Comparison of ENCODE assay signal across 8 cellular contexts in the genomic region with DNA sequence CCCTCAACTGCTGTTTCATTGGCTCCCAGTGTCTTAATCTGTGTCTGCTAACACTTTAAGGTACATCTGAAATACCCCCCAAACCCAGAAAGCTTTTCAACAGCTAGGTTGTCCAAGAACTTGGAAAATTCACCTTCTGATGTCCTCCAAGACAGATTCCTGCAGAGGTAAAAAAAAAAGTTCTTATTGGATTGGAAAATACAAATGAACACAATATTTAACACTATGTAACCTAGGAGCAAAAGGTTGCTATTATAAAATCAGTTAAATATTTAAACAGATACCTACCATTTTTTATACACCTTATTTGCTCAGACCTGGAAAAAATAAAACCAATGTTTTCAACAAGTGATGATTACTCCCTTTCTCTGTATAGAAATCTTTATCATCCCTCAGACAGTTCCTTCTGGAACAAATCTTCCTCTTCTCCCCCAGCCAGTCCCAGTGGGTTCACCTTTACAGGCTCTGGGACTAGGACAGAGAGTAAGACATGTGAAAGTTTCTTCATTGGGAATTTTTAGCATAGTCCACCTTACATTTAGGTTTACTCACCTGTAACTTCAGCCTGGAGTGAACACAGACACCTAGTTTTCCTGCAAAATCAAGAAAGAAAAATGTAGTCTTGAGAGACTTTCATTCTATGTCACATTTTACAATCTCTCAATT. TPM values are rescaled to one million over a fixed set of nuclear protein-coding genes. Genes with fewer than 3 reads are reported as not detected.
DNase-seq lines count a peak whose midpoint lies in the region; ATAC-seq and TF ChIP-seq lines count a peak whose summit lies in the region.
"Had no signal": no experiment of that assay in that cellular context is flagged by ENCODE, and none has a peak within 500 bp of the region (broad histone marks: within the 10 kb centered on the region; RNA-seq: fewer than 3 reads in every experiment).

No MANE protein-coding gene starts in this region.

- peak overlapping the region; percentile 99 for H3K9ac ChIP-seq in HUES48 (ENCODE audit: low read depth, low read length)

- ATAC-seq in natural killer cell (no peak), HG03025 (IDR thresholded peaks at IDR 0.05; ENCODE audit: low FRiP score, unreplicated experiment) (no peak)

- H3K27ac Mint-ChIP-seq in activated naive CD8-positive, alpha-beta T cell = peak overlapping the region; percentile 100
- peak overlapping the region; percentile 49 to 97 for H3K27ac Mint-ChIP-seq in natural killer cell

- H3K9me3 Mint-ChIP-seq in activated naive CD8-positive, alpha-beta T cell (ENCODE audit: low read depth) = no peaks in the 10 kb centered on the region
- H3K9me3 Mint-ChIP-seq in natural killer cell = no peaks in the 10 kb centered on the region

- no peaks in the 10 kb centered on the region for H3K27me3 Mint-ChIP-seq in activated naive CD8-positive, alpha-beta T cell
- H3K27me3 Mint-ChIP-seq in natural killer cell (ENCODE audit: low read depth in 2 of 2) = no peaks in the 10 kb centered on the region

- intact Hi-C loops in natural killer cell (cut with micrococcal nuclease) = no loop called here

- peak overlapping the region; percentile 92 for H3K4me2 ChIP-seq in DOHH2 (ENCODE audit: low read length)

- TF ChIP-seq CTCF in DOHH2 (IDR thresholded peaks at IDR 0.05; ENCODE audit: low read depth, low read length, poor library complexity, severe bottlenecking) (no peak), natural killer cell (IDR thresholded peaks at IDR 0.05) (no peak)

- peaks cover 39% of the 10 kb centered on the region for H3K36me3 Mint-ChIP-seq in activated naive CD8-positive, alpha-beta T cell
- H3K36me3 Mint-ChIP-seq in natural killer cell = peaks cover 18% of the 10 kb centered on the region

- peak overlapping the region; percentile 94 for H3K4me3 ChIP-seq in DOHH2 (ENCODE audit: low read length)
- peak overlapping the region; percentile 90 for H3K4me3 ChIP-seq in HUES48 (ENCODE audit: low read depth, low read length)

- H4K20me1 ChIP-seq in DOHH2 (ENCODE audit: control insufficient read depth, insufficient read depth, low read depth, low read length) = peaks cover 25% of the 10 kb centered on the region

- H3K9me3 ChIP-seq in DOHH2 (ENCODE audit: control insufficient read depth, insufficient read depth, low read length) (no peaks in the 10 kb centered on the region), HUES48 (ENCODE audit: control insufficient read depth, insufficient read depth, low read length) (no peaks in the 10 kb centered on the region)

- H3K27me3 ChIP-seq in DOHH2 (ENCODE audit: control insufficient read depth, low read length) = no peaks in the 10 kb centered on the region; the same call in 1 of the 2 replicates
- H3K27me3 ChIP-seq in HUES48 (ENCODE audit: control insufficient read depth, insufficient read depth, low read length) = no peaks in the 10 kb centered on the region

- peaks cover 33% of the 10 kb centered on the region for H3K4me1 ChIP-seq in DOHH2 (ENCODE audit: control insufficient read depth, low read length)
- H3K4me1 ChIP-seq in HUES48 (ENCODE audit: control insufficient read depth, insufficient read depth, low read length) = peaks cover 13% of the 10 kb centered on the region; the same call in 1 of the 2 replicates

- H3K79me2 ChIP-seq in DOHH2 (ENCODE audit: control insufficient read depth, low read length) = peaks cover 46% of the 10 kb centered on the region

- H3K4me3 Mint-ChIP-seq in activated naive CD8-positive, alpha-beta T cell = peak overlapping the region; percentile 97
- peak overlapping the region; percentile 35 for H3K4me3 Mint-ChIP-seq in natural killer cell

- H3K27ac ChIP-seq in DOHH2 (ENCODE audit: low read depth, low read length) (peak overlapping the region; percentile 91), HUES48 (ENCODE audit: low read depth, low read length) (peak overlapping the region; percentile 99)

- peaks cover 37% of the 10 kb centered on the region for H3K4me1 Mint-ChIP-seq in activated naive CD8-positive, alpha-beta T cell (ENCODE audit: low read depth)
- H3K4me1 Mint-ChIP-seq in natural killer cell = peaks cover 45% of the 10 kb centered on the region in 2 donors

- H3K9me2 ChIP-seq in DOHH2 (replicated peaks; ENCODE audit: control insufficient read depth, low read length) = no peaks in the 10 kb centered on the region

- peaks cover 61% of the 10 kb centered on the region for H3K36me3 ChIP-seq in DOHH2 (ENCODE audit: control insufficient read depth, low read length)
- H3K36me3 ChIP-seq in HUES48 (ENCODE audit: control insufficient read depth, insufficient read depth, low read length) = peaks cover 40% of the 10 kb centered on the region

- peaks cover 66% of the 10 kb centered on the region for H3F3A ChIP-seq in DOHH2 (ENCODE audit: control insufficient read depth, insufficient read depth)

- DNase-seq in natural killer cell (no peak), AG08395 (ENCODE audit: low spot score) (no peak), NCI-H2227 (lab: John Stamatoyannopoulos, UW; ENCODE audit: unreplicated experiment) (no peak)
- DNase-seq: NCI-H226 had no signal

RNA-seq across cellular contexts. Expression of a gene that starts 13.3 kb away (rescaled TPM):
- 100 to 1,000 TPM; 151 to 173 (median 171) TPM for total RNA-seq in natural killer cell

RNA-seq across cellular contexts. Expression of a gene that starts 20.0 kb away (rescaled TPM):
- total RNA-seq in natural killer cell = not detected

RNA-seq across cellular contexts. Expression of a gene that starts 20.8 kb away (rescaled TPM):
- total RNA-seq in natural killer cell = 100 to 1,000 TPM; 138 to 171 (median 166) TPM

RNA-seq across cellular contexts. Expression of a gene that starts 28.0 kb away (rescaled TPM):
- total RNA-seq in natural killer cell = 100 to 1,000 TPM; 200 to 235 (median 207) TPM

RNA-seq across cellular contexts. Expression of a gene that starts 47.4 kb away (rescaled TPM):
- total RNA-seq in natural killer cell = 100 to 1,000 TPM; 284 to 341 (median 319) TPM
